In the genomic region with DNA sequence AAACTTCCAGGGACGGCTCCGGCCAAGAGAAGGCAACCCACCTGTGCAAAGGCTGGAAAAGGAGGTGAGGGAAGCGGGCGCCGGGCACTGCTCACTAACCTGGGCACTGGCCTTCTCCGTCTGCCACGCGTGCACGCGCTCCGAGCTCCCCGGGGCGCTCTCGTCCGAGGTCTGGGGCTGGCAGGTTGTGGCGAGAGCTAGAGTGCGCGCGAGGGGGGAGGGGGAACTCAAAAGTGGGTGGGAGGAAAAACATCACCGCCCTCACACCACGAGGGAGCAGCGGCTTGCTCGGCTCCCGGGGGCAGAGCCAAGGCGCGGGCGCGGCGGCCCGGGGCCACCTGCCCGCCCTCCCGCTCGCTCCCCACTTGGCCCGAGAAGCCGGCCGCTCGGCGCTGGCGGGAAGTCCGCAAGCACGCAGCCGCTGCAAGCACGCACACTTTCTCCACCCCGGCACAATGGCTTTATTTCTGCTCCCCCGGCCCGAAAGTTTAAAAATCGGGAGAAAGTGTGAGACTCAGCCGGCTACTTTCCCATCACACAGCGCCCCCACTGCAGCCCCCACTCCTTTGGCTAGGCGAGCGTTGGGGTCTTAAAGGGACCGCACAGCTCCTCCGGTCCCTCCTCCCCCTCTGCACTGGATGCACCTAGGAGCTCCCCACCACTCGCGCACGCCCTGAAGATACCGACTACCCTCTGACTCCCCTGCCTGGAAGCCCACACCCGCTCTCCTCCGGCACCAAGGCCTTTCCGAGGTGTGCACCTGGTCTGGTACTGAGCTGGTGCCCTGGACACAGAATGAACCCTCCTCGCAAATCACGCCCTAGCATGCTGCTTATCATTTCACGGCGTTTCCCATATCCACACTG, we compare ENCODE assay signal across 8 cellular contexts. TPM values are rescaled to one million over a fixed set of nuclear protein-coding genes. Genes with fewer than 3 reads are reported as not detected.
DNase-seq lines count a peak whose midpoint lies in the region; ATAC-seq and TF ChIP-seq lines count a peak whose summit lies in the region.

A gene with protein sequence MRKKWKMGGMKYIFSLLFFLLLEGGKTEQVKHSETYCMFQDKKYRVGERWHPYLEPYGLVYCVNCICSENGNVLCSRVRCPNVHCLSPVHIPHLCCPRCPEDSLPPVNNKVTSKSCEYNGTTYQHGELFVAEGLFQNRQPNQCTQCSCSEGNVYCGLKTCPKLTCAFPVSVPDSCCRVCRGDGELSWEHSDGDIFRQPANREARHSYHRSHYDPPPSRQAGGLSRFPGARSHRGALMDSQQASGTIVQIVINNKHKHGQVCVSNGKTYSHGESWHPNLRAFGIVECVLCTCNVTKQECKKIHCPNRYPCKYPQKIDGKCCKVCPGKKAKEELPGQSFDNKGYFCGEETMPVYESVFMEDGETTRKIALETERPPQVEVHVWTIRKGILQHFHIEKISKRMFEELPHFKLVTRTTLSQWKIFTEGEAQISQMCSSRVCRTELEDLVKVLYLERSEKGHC (minus strand): TSS at position 173 of the 866 bp plus-strand sequence. CDS start 3,636 bp downstream, outside the sequence.

- intact Hi-C loops in PC-3 (cut with micrococcal nuclease), result no loop called here
- intact Hi-C loops in CD4-positive, alpha-beta T cell (cut with DNase I, micrococcal nuclease), result no loop called here

- no peaks in the 10 kb centered on the region for H3K36me3 Mint-ChIP-seq in neural progenitor cell
- no peaks in the 10 kb centered on the region for H3K36me3 Mint-ChIP-seq in CD4-positive, alpha-beta T cell (ENCODE audit: low read depth)

- peak within 1 kb of the TSS; percentile 23 for H3K4me2 ChIP-seq in GM23248 (ENCODE audit: unreplicated experiment)
- H3K4me2 ChIP-seq in PC-3 (ENCODE audit: low read length), result 0 out of 2 replicates have a peak within 1 kb of the TSS, but pooled peaks have one; percentile 28
- peak within 1 kb of the TSS; percentile 74 for H3K4me2 ChIP-seq in neural progenitor cell

- no peaks in the 10 kb centered on the region for H3K36me3 ChIP-seq in GM23248 (ENCODE audit: low read depth)
- H3K36me3 ChIP-seq in PC-3 (ENCODE audit: low read depth, low read length), result no peaks in the 10 kb centered on the region
- no peaks in the 10 kb centered on the region for H3K36me3 ChIP-seq in neural progenitor cell

- H3F3A ChIP-seq in GM23248 (ENCODE audit: insufficient read depth) (no peaks in the 10 kb centered on the region), PC-3 (ENCODE audit: low read length, unreplicated experiment) (no peaks in the 10 kb centered on the region), neural progenitor cell (ENCODE audit: low read depth) (no peaks in the 10 kb centered on the region)

- BruUV-seq in PC-3 (replicated peaks; lab: Mats Ljungman, UMichigan), result no TSS peak

- H3K9ac ChIP-seq in GM23248, result no peak within 1 kb of the TSS
- H3K9ac ChIP-seq in PC-3 (ENCODE audit: low read length), result no peak within 1 kb of the TSS
- no peak within 1 kb of the TSS for H3K9ac ChIP-seq in neural progenitor cell

- H3K27me3 ChIP-seq in GM23248 (replicated peaks; ENCODE audit: insufficient read depth) (peaks cover 18% of the 10 kb centered on the region), PC-3 (ENCODE audit: low read length) (peaks cover 50% of the 10 kb centered on the region), neural progenitor cell (no peaks in the 10 kb centered on the region)
- H3K27me3 ChIP-seq in CD4-positive, alpha-beta T cell (ENCODE audit: control insufficient read depth, insufficient read depth, low read length), result peaks cover 33% of the 10 kb centered on the region

- CTCF ChIA-PET in PC-3 (lab: Charles Lee), result no interaction called here
- CTCF ChIA-PET in CD4-positive, alpha-beta T cell (lab: Charles Lee), result no interaction called here

- in situ Hi-C loops in GM23248 (cut with MboI), result no loop called here

- H3K27ac ChIP-seq in GM23248 (no peak within 1 kb of the TSS), PC-3 (ENCODE audit: low read length) (no peak within 1 kb of the TSS), neural progenitor cell (no peak within 1 kb of the TSS)
- no peak within 1 kb of the TSS for H3K27ac ChIP-seq in CD4-positive, alpha-beta T cell (ENCODE audit: low read depth, low read length)

- no peak for ATAC-seq in PC-3
- no peak for ATAC-seq in CD4-positive, alpha-beta T cell (ENCODE audit: poor library complexity)
- no peak for ATAC-seq in GM18505 (IDR thresholded peaks at IDR 0.05; ENCODE audit: unreplicated experiment)

- DNase-seq in GM23248 (peak; percentile 19), PC-3 (no peak), fibroblast of mammary gland (ENCODE audit: low read depth) (peak; percentile 14), neural progenitor cell (ENCODE audit: low spot score) (peak; percentile 50), cerebellar cortex (ENCODE audit: low spot score) (no peak)
- no peak for DNase-seq in CD4-positive, alpha-beta T cell
- no peak for DNase-seq in activated CD4-positive, alpha-beta T cell treated with anti-CD3 and anti-CD28 coated beads for 4 hours

- H3K9me3 ChIP-seq in GM23248 (ENCODE audit: low read depth) (no peaks in the 10 kb centered on the region), PC-3 (ENCODE audit: low read length) (no peaks in the 10 kb centered on the region), neural progenitor cell (ENCODE audit: low read depth) (peaks cover 7% of the 10 kb centered on the region)
- no peaks in the 10 kb centered on the region for H3K9me3 ChIP-seq in CD4-positive, alpha-beta T cell (ENCODE audit: control insufficient read depth, low read length)

- TF ChIP-seq CTCF in PC-3 (conservative IDR thresholded peaks at IDR 0.05; ENCODE audit: low read depth, low read length) (no peak), fibroblast of mammary gland (conservative IDR thresholded peaks at IDR 0.05; ENCODE audit: control insufficient read depth, insufficient read depth, low read depth, low read length) (no peak), neural progenitor cell (IDR thresholded peaks at IDR 0.05) (no peak)
- no peak for TF ChIP-seq CTCF in CD4-positive, alpha-beta T cell (IDR thresholded peaks at IDR 0.05)

- peak within 1 kb of the TSS; percentile 88 for H3K27ac Mint-ChIP-seq in neural progenitor cell
- no peak within 1 kb of the TSS for H3K27ac Mint-ChIP-seq in CD4-positive, alpha-beta T cell

- peak within 1 kb of the TSS; percentile 56 for H3K4me3 ChIP-seq in GM23248
- no peak within 1 kb of the TSS for H3K4me3 ChIP-seq in PC-3 (ENCODE audit: low read length)
- peak within 1 kb of the TSS; percentile 21 for H3K4me3 ChIP-seq in fibroblast of mammary gland (ENCODE audit: control insufficient read depth, low read depth, low read length)
- H3K4me3 ChIP-seq in neural progenitor cell, result peak within 1 kb of the TSS; percentile 47

- no peaks in the 10 kb centered on the region for H3K9me3 Mint-ChIP-seq in neural progenitor cell
- H3K9me3 Mint-ChIP-seq in CD4-positive, alpha-beta T cell, result no peaks in the 10 kb centered on the region

- peaks cover 12% of the 10 kb centered on the region for H3K27me3 Mint-ChIP-seq in neural progenitor cell (ENCODE audit: insufficient read depth, low read depth)
- H3K27me3 Mint-ChIP-seq in CD4-positive, alpha-beta T cell, result peaks cover 40% of the 10 kb centered on the region

- 1 to 2% methylated on average over 33 to 48 of the region's 64 CpGs for WGBS in GM23248 (ENCODE audit: low coverage in 1 of 2, low lambda C conversion rate in 2 of 2, missing lambda C conversion rate in 2 of 2), 2 experiments

- no peak for TF ChIP-seq POLR2A in GM18505 (IDR thresholded peaks at IDR 0.05; ENCODE audit: borderline replicate concordance, extremely low read depth, insufficient read depth, insufficient read length)

- H4K20me1 ChIP-seq in GM23248 (ENCODE audit: insufficient read depth) (no peaks in the 10 kb centered on the region), PC-3 (ENCODE audit: low read length) (no peaks in the 10 kb centered on the region), neural progenitor cell (ENCODE audit: low read depth) (no peaks in the 10 kb centered on the region)

- H3K9me2 ChIP-seq in GM23248 (ENCODE audit: insufficient read depth) (no peaks in the 10 kb centered on the region), PC-3 (replicated peaks; ENCODE audit: low read length) (no peaks in the 10 kb centered on the region)

- POLR2A ChIA-PET in PC-3 (lab: Charles Lee; ENCODE audit: unreplicated experiment), result no interaction called here
- POLR2A ChIA-PET in CD4-positive, alpha-beta T cell (lab: Charles Lee), result no interaction called here

- H3K4me1 ChIP-seq in GM23248 (ENCODE audit: insufficient read depth) (no peaks in the 10 kb centered on the region), PC-3 (ENCODE audit: insufficient read depth, low read length) (no peaks in the 10 kb centered on the region), neural progenitor cell (peaks cover 5% of the 10 kb centered on the region)

- H2AFZ ChIP-seq in GM23248 (no peak within 1 kb of the TSS), PC-3 (ENCODE audit: low read length) (no peak within 1 kb of the TSS), neural progenitor cell (replicated peaks) (peak within 1 kb of the TSS; percentile 97)

- H3K4me1 Mint-ChIP-seq in neural progenitor cell, result peaks cover 41% of the 10 kb centered on the region
- H3K4me1 Mint-ChIP-seq in CD4-positive, alpha-beta T cell (ENCODE audit: low read depth), result no peaks in the 10 kb centered on the region

- H3K79me2 ChIP-seq in GM23248 (ENCODE audit: insufficient read depth), result no peaks in the 10 kb centered on the region
- H3K79me2 ChIP-seq in PC-3 (ENCODE audit: low read length), result no peaks in the 10 kb centered on the region
- no peaks in the 10 kb centered on the region for H3K79me2 ChIP-seq in neural progenitor cell (ENCODE audit: low read depth)

- peak within 1 kb of the TSS; percentile 92 for H3K4me3 Mint-ChIP-seq in neural progenitor cell
- H3K4me3 Mint-ChIP-seq in CD4-positive, alpha-beta T cell, result no peak within 1 kb of the TSS

RNA-seq across cellular contexts. Expression of the gene that starts here (rescaled TPM):
- total RNA-seq in GM23248 (2014; rRNA removed; shearing (Covaris generic)), result not detected in 2 replicates
- 0.06 TPM in 1 of 2 replicates, not detected in the other for polyA plus RNA-seq in GM23248 (2016; fragmentation: Nextera tagmentation; extraction: Ambion mirVana)
- 0.40 and 0.47 TPM in 2 replicates for total RNA-seq in PC-3 (2014; rRNA removed)
- 15.0 and 15.5 TPM in 2 replicates for total RNA-seq in neural progenitor cell (ENCODE audit: low replicate concordance)
- not detected for total RNA-seq in CD4-positive, alpha-beta T cell

Comparison
In these comparisons a context has a peak if more than half of its experiments do, and no peak if none do; other contexts are left out.
1. RNA of the gene that starts here (total RNA-seq): 15.0 to 15.5 TPM in neural progenitor cell; 0.40 to 0.47 TPM in PC-3, not detected in CD4-positive, alpha-beta T cell and not detected in GM23248; every median in the first group is over 10 times any median in the second.
2. Peak in DNase-seq, H3K4me3 ChIP-seq and H3K4me2 ChIP-seq in GM23248; RNA of the gene not detected or under 1 TPM.
3. DNase-seq: peak in fibroblast of mammary gland (single experiment) and neural progenitor cell (single experiment); none in PC-3 (single experiment), cerebellar cortex (single experiment), CD4-positive, alpha-beta T cell (0 of 10) and activated CD4-positive, alpha-beta T cell treated with anti-CD3 and anti-CD28 coated beads for 4 hours (0 of 2).
4. H3K4me2 ChIP-seq: peak in every context shown above with its lines; median percentile 74 in neural progenitor cell; 28 in PC-3; 23 in GM23248.